Comparison of ENCODE assay signal across 22 cellular contexts in the genomic region with DNA sequence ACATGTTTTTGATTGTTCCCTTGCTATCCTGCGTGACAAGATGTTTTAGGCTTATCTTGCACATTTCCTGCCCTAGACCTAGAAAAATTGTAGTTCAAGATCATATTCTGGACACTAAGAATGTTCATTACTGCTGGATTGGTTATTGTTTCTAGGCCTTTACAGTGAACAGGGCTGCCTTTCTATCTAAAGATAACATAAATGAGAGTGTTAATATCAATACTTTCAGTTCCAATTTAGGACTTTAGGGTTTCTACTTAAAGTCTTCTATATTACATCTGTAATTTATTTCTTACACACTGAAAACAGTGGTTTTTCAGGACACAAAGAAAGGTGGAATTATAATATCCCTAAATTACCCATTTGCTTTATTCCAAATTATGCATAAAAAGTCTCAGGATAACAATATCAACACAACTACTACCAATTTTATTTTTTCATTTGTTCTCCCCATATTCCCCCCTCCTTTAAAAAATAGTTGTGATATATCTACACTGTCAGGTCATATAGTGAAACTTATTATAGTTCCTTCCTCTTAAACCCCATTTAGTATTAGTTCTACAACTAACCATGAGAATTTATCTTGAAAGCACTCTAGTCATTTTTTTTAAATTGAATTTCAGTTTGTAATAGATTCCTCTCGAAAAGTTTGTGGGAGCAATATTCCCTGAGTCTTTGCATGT.
A peak's percentile ranks its signal among the peaks of the same experiment; 100 is the strongest.
DNase-seq lines count a peak whose midpoint lies in the region; ATAC-seq and TF ChIP-seq lines count a peak whose summit lies in the region.
"Had no signal": no experiment of that assay in that cellular context is flagged by ENCODE, and none has a peak within 500 bp of the region (broad histone marks: within the 10 kb centered on the region; RNA-seq: fewer than 3 reads in every experiment).

No MANE protein-coding gene starts in this region.

- H3K27ac ChIP-seq in dorsolateral prefrontal cortex (no peak overlapping the region), left lung (no peak overlapping the region)
- H3K27ac ChIP-seq: left ventricle myocardium inferior, thoracic aorta had no signal

- no peaks in the 10 kb centered on the region for H3K4me1 ChIP-seq in left lung
- H3K4me1 ChIP-seq: BE2C, left ventricle myocardium inferior had no signal

- H3K27me3 ChIP-seq in dorsolateral prefrontal cortex: no peaks in the 10 kb centered on the region
- H3K27me3 ChIP-seq in left lung: no peaks in the 10 kb centered on the region
- H3K27me3 ChIP-seq: BE2C had no signal

- ATAC-seq in GM18517 (IDR thresholded peaks at IDR 0.05; ENCODE audit: unreplicated experiment): peak; percentile 54
- ATAC-seq in GM21576 (IDR thresholded peaks at IDR 0.05; ENCODE audit: unreplicated experiment): peak; percentile 62
- ATAC-seq in HG03135 (IDR thresholded peaks at IDR 0.05; ENCODE audit: unreplicated experiment): peak; percentile 52
- ATAC-seq in left lung: no peak
- ATAC-seq: esophagus mucosa; HepG2; mucosa of descending colon; stimulated activated memory B cell treated with anti-CD40 and anti-IgM and Interleukin-4, amounts not matched to agents 10 μg/mL and 1 μg/mL and 100 μg/mL, for 72 hours had no signal

- H3K36me3 ChIP-seq in left lung: no peaks in the 10 kb centered on the region
- H3K36me3 ChIP-seq: BE2C, left ventricle myocardium inferior, thoracic aorta had no signal

- no peak for TF ChIP-seq CTCF in fibroblast of the aortic adventitia (IDR thresholded peaks at IDR 0.05; ENCODE audit: insufficient read depth, low read length)
- TF ChIP-seq CTCF in dorsolateral prefrontal cortex (IDR thresholded peaks at IDR 0.05 in 54 of 56, conservative IDR thresholded peaks at IDR 0.05 in 2 of 56; ENCODE audit: low read depth in 1 of 56, partially characterized antibody in 56 of 56): no peak
- TF ChIP-seq CTCF in left lung (IDR thresholded peaks at IDR 0.05): no peak

- peaks cover 0 to 5% of the 10 kb centered on the region in 2 donors for H3K9me3 ChIP-seq in left lung
- H3K9me3 ChIP-seq: BE2C, mucosa of descending colon, thoracic aorta had no signal

- intact Hi-C loops in dorsolateral prefrontal cortex (cut with DNase I) (no loop called here), left lung (cut with DNase I) (no loop called here)

- DNase-seq in fibroblast of the aortic adventitia (ENCODE audit: low read depth) (peak; percentile 7), dorsolateral prefrontal cortex (no peak), left lung (no peak), AG08396 (ENCODE audit: low spot score) (no peak)
- DNase-seq: activated CD4-positive, alpha-beta T cell treated with anti-CD3 and anti-CD28 coated beads, Interleukin-2, amount 10 ng/mL, durations not matched to agents 24 days and 14 days; activated CD8-positive, alpha-beta memory T cell treated with anti-CD3 and anti-CD28 coated beads, Interleukin-2, amount 50 U/mL, for 4 hours; activated gamma-delta T cell treated with Interleukin-2 at 50 U/mL for 16 hours; amniotic stem cell; BE2C; central memory CD4-positive, alpha-beta T cell; left ventricle myocardium inferior; mucosa of descending colon; NCI-H1436; retina; stimulated activated CD4-positive, alpha-beta T cell treated with anti-CD3 and anti-CD28 coated beads, Interleukin-12 subunit alpha, Interleukin-12 subunit beta, amount 100 ng/mL, for 4 hours had no signal

- H3K4me3 ChIP-seq in fibroblast of the aortic adventitia (ENCODE audit: low read depth, low read length) (no peak overlapping the region), dorsolateral prefrontal cortex (no peak overlapping the region), left lung (no peak overlapping the region)
- H3K4me3 ChIP-seq: left ventricle myocardium inferior, mucosa of descending colon, thoracic aorta had no signal
